Comparison of ENCODE assay signal across 9 cellular contexts in the genomic region with DNA sequence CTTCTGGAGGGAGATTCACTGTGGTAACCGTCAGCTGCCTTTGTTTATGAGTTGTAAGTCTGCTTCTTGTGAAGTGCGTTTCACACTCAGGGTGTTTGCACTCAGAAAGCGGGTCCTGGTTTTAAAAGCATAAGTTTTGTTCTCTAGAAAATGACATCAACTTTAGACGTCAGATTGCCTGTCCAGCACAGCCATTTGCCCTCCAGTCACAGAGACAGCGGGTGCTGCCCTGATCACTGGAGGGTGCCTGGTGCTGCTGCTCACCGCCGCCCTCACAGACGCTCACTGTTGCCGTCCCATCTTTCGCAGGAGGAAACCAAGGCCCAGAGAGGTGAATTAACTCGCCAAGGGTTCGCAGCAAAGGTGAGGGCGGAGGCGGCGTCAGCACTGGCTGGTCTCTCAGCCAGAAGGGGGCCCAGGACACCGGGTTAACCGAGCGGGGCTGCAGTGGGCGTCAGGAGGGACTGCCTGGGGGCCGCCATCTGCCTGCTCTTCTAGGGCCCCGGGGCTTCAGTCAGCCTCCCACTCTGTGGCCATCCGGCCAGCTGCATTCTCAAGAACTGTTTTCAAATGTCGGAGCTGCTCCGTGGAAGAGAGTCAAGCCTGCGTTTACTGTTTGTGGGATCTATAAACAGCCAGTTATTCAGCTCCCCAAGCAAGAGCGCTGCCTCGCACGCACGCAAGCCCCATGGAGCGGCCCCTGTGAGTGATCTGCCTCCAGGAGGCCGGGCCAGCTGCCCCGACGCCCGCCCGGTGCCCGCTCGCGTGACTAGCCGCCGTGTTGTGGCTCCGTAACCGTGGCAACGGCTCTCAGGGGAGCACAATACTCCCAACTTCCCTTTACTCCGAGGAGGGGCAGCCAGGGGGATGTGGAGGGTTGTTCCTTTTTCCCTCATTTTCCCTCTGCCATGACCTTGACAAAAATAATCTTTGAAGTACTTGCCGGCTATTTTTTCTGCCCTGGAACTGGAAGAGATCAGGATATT. TPM values are rescaled to one million over a fixed set of nuclear protein-coding genes. Genes with fewer than 3 reads are reported as not detected.
DNase-seq lines count a peak whose midpoint lies in the region; ATAC-seq and TF ChIP-seq lines count a peak whose summit lies in the region.
"Had no signal": no experiment of that assay in that cellular context is flagged by ENCODE, and none has a peak within 500 bp of the region (broad histone marks: within the 10 kb centered on the region; RNA-seq: fewer than 3 reads in every experiment).

No MANE protein-coding gene starts in this region.

- H3K4me1 ChIP-seq in lung (ENCODE audit: control insufficient read depth in 2 of 2, insufficient read depth in 2 of 2, low read length in 2 of 2): peaks cover 0 to 17% of the 10 kb centered on the region in 2 donors

- no peak for TF ChIP-seq CTCF in lung (IDR thresholded peaks at IDR 0.05; ENCODE audit: control extremely low read depth, extremely low read depth)

- WGBS in lung, 2 donors: 30 to 32% methylated on average over 45 of the region's 45 CpGs

- H3K36me3 Mint-ChIP-seq in activated CD4-positive, alpha-beta T cell treated with anti-CD3 and anti-CD28 coated beads, Interleukin-2, amount 10 ng/mL, durations not matched to agents 24 days and 14 days (ENCODE audit: low read depth): peaks cover 28% of the 10 kb centered on the region
- H3K36me3 Mint-ChIP-seq: CD8-positive, alpha-beta T cell had no signal

- intact Hi-C loops in activated CD4-positive, alpha-beta T cell treated with anti-CD3 and anti-CD28 coated beads, Interleukin-2, amount 10 ng/mL, durations not matched to agents 24 days and 14 days (cut with micrococcal nuclease): no loop called here

- peak; percentile 72 for ATAC-seq in HG02678 (IDR thresholded peaks at IDR 0.05; ENCODE audit: unreplicated experiment)
- peak; percentile 71 for ATAC-seq in lung (ENCODE audit: insufficient read depth, low FRiP score)
- ATAC-seq: CD8-positive, alpha-beta T cell had no signal

- no peaks in the 10 kb centered on the region for H3K9me3 ChIP-seq in lung (ENCODE audit: control insufficient read depth in 2 of 2, insufficient read depth in 1 of 2, low read length in 1 of 2)

- H3K27ac ChIP-seq in lung (ENCODE audit: low read depth in 1 of 2, low read length in 1 of 2): peak overlapping the region in 1 of 2 donors; percentile 96

- no peaks in the 10 kb centered on the region for H3K27me3 ChIP-seq in lung (ENCODE audit: control insufficient read depth, insufficient read depth)

- H3K4me1 Mint-ChIP-seq in activated CD4-positive, alpha-beta T cell treated with anti-CD3 and anti-CD28 coated beads, Interleukin-2, amount 10 ng/mL, durations not matched to agents 24 days and 14 days: peaks cover 17% of the 10 kb centered on the region

- no peaks in the 10 kb centered on the region for H3K36me3 ChIP-seq in lung (ENCODE audit: control insufficient read depth in 2 of 2, insufficient read depth in 2 of 2, low read length in 2 of 2)

- peak overlapping the region; percentile 89 for H3K27ac Mint-ChIP-seq in activated CD4-positive, alpha-beta T cell treated with anti-CD3 and anti-CD28 coated beads, Interleukin-2, amount 10 ng/mL, durations not matched to agents 24 days and 14 days
- H3K27ac Mint-ChIP-seq: CD8-positive, alpha-beta T cell had no signal

- peak; percentile 86 for DNase-seq in activated CD4-positive, alpha-beta T cell treated with anti-CD3 and anti-CD28 coated beads, Interleukin-2, amount 10 ng/mL, durations not matched to agents 24 days and 14 days
- DNase-seq in activated CD4-positive, alpha-beta T cell treated with anti-CD3 and anti-CD28 coated beads for 4 hours: no peak
- DNase-seq in NCI-H1092 treated with DMSO at 0.1 percent for 48 hours (lab: John Stamatoyannopoulos, UW): peak; percentile 92
- peak; percentile 98 for DNase-seq in SW480 (ENCODE audit: low spot score)
- peak; percentile 88 to 98 for DNase-seq in dermis microvascular lymphatic vessel endothelial cell (ENCODE audit: low read depth in 2 of 2)
- DNase-seq in lung (ENCODE audit: low spot score): peak; percentile 64
- DNase-seq in stimulated activated CD8-positive, alpha-beta memory T cell treated with anti-CD3 and anti-CD28 coated beads, Interleukin-15, amount 100 ng/mL, for 48 hours (ENCODE audit: low read depth in 2 of 2): peak; percentile 65 to 74

- no peaks in the 10 kb centered on the region for H3K27me3 Mint-ChIP-seq in activated CD4-positive, alpha-beta T cell treated with anti-CD3 and anti-CD28 coated beads, Interleukin-2, amount 10 ng/mL, durations not matched to agents 24 days and 14 days

- H3K4me3 ChIP-seq in lung: no peak overlapping the region

- peak overlapping the region; percentile 51 for H3K4me3 Mint-ChIP-seq in activated CD4-positive, alpha-beta T cell treated with anti-CD3 and anti-CD28 coated beads, Interleukin-2, amount 10 ng/mL, durations not matched to agents 24 days and 14 days
- H3K4me3 Mint-ChIP-seq: CD8-positive, alpha-beta T cell had no signal

- no peaks in the 10 kb centered on the region for H3K9me3 Mint-ChIP-seq in activated CD4-positive, alpha-beta T cell treated with anti-CD3 and anti-CD28 coated beads, Interleukin-2, amount 10 ng/mL, durations not matched to agents 24 days and 14 days
- H3K9me3 Mint-ChIP-seq: CD8-positive, alpha-beta T cell had no signal

RNA-seq across cellular contexts. Expression of gene EXOC3, which starts 43.4 kb away (rescaled TPM):
- 64.5 and 67.2 TPM in 2 replicates for total RNA-seq in activated CD4-positive, alpha-beta T cell treated with anti-CD3 and anti-CD28 coated beads, Interleukin-2, amount 10 ng/mL, durations not matched to agents 24 days and 14 days
- 28.6 and 42.9 TPM in 2 replicates for total RNA-seq in dermis microvascular lymphatic vessel endothelial cell
- 10 to 100 TPM; 60.5 to 61.0 TPM for total RNA-seq in lung
- polyA plus RNA-seq in lung: 10 to 100 TPM; 34.8 to 43.2 TPM

Comparison
In these comparisons a context has a peak if more than half of its experiments do, and no peak if none do; other contexts are left out.
1. DNase-seq: peak in activated CD4-positive, alpha-beta T cell treated with anti-CD3 and anti-CD28 coated beads, Interleukin-2, amount 10 ng/mL, durations not matched to agents 24 days and 14 days (single experiment), NCI-H1092 treated with DMSO at 0.1 percent for 48 hours (single experiment), SW480 (single experiment), dermis microvascular lymphatic vessel endothelial cell (2 of 2), lung (single experiment) and stimulated activated CD8-positive, alpha-beta memory T cell treated with anti-CD3 and anti-CD28 coated beads, Interleukin-15, amount 100 ng/mL, for 48 hours (2 of 2); none in activated CD4-positive, alpha-beta T cell treated with anti-CD3 and anti-CD28 coated beads for 4 hours (0 of 2).